15 cellular contexts compared by ENCODE assay signal in the genomic region with DNA sequence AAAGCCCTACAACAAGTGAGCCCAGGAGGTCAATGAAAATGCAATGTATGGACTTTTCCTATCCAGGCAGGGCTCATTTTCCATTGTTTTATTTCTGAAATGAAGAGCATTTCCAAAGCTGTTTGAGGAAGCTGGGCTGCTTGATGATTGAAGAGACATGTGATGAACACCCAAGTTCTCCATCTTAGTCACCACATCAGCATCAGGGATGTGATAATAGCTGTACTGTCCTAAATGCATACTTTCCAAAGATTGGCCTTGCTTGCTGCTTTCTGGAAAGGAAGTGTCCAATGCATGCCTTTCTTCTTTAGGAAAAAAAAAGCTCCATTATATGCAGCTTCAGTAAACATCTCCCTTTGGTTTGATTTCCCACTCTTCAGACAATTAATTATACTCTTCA.
DNase-seq lines count a peak whose midpoint lies in the region; ATAC-seq and TF ChIP-seq lines count a peak whose summit lies in the region.
"Had no signal": no experiment of that assay in that cellular context is flagged by ENCODE, and none has a peak within 500 bp of the region (broad histone marks: within the 10 kb centered on the region; RNA-seq: fewer than 3 reads in every experiment).

No MANE protein-coding gene starts in this region.

- peak overlapping the region; percentile 2; the same call in 1 of the 2 replicates for H3K23ac ChIP-seq in IMR-90 (ENCODE audit: low read depth, low read length)

- peak overlapping the region in 1 of 2 experiments; percentile 16; a peak in 1 of 4 replicates for H4K8ac ChIP-seq in IMR-90 (ENCODE audit: low read depth in 2 of 2, low read length in 2 of 2)

- peak overlapping the region; percentile 51; the same call in 1 of the 2 replicates for H2BK20ac ChIP-seq in IMR-90 (ENCODE audit: low read depth, low read length)

- H3K9me1 ChIP-seq in IMR-90 (ENCODE audit: insufficient read depth, low read length): peaks cover 6% of the 10 kb centered on the region

- H3K27me3 Mint-ChIP-seq in type B pancreatic cell: peaks cover 6% of the 10 kb centered on the region
- H3K27me3 Mint-ChIP-seq: progenitor cell of endocrine pancreas had no signal

- BruUV-seq in IMR-90 (replicated peaks; lab: Mats Ljungman, UMichigan): no TSS peak

- CTCF ChIA-PET in IMR-90 (lab: Yijun Ruan, JAX): no interaction called here

- dilution Hi-C loops in IMR-90 (cut with HindIII; ENCODE audit: low sequenced_read_pairs, unreplicated experiment): no loop called here

- H3K4me3 Mint-ChIP-seq in type B pancreatic cell: no peak overlapping the region
- H3K4me3 Mint-ChIP-seq: CD4-positive, CD25-positive, alpha-beta regulatory T cell; memory B cell had no signal

- H3K4me2 ChIP-seq in IMR-90 (ENCODE audit: low read depth, low read length) (no peak overlapping the region), MM.1S (ENCODE audit: low read depth, low read length) (no peak overlapping the region)

- ATAC-seq in IMR-90 (ENCODE audit: low read depth) (no peak), GM19324 (IDR thresholded peaks at IDR 0.05; ENCODE audit: low FRiP score, unreplicated experiment) (no peak), omental fat pad (ENCODE audit: low FRiP score) (no peak)

- H3F3A ChIP-seq in MM.1S (ENCODE audit: insufficient read depth, low read length): no peaks in the 10 kb centered on the region

- no peaks in the 10 kb centered on the region for H3K36me3 Mint-ChIP-seq in type B pancreatic cell
- H3K36me3 Mint-ChIP-seq: CD4-positive, CD25-positive, alpha-beta regulatory T cell had no signal

- H4K20me1 ChIP-seq in IMR-90 (ENCODE audit: insufficient read depth, low read length) (no peaks in the 10 kb centered on the region), MM.1S (ENCODE audit: insufficient read depth, low read length) (no peaks in the 10 kb centered on the region)

- POLR2A ChIA-PET in IMR-90 (lab: Charles Lee; ENCODE audit: unreplicated experiment): no interaction called here

- peak overlapping the region; percentile 41; the same call in 1 of the 2 replicates for H2BK120ac ChIP-seq in IMR-90 (ENCODE audit: low read depth, low read length)

- H3K9me2 ChIP-seq in MM.1S (replicated peaks; ENCODE audit: insufficient read depth, low read length): no peaks in the 10 kb centered on the region

- DNase-seq in AML-193 (lab: John Stamatoyannopoulos, UW) (peak; percentile 16 to 25), IMR-90 (peak; percentile 51), adipocyte (ENCODE audit: low read depth) (peak; percentile 8), kidney tubule cell (ENCODE audit: low spot score) (peak; percentile 5), type B pancreatic cell (ENCODE audit: extremely low spot score, unreplicated experiment) (no peak), omental fat pad (ENCODE audit: low spot score) (no peak), MM.1S (no peak)
- DNase-seq: hippocampal formation; stimulated activated CD4-positive, alpha-beta T cell treated with anti-CD3 and anti-CD28 coated beads, Interleukin-2, amount 100 ng/mL, for 48 hours; stimulated activated naive CD4-positive, alpha-beta T cell treated with Interleukin-2 at 50 U/mL for 16 hours had no signal

- peak overlapping the region; percentile 49 for H3K14ac ChIP-seq in IMR-90 (replicated peaks; ENCODE audit: low read depth, low read length)

- no peaks in the 10 kb centered on the region for H3K9me3 Mint-ChIP-seq in type B pancreatic cell

- H3K9ac ChIP-seq in IMR-90 (ENCODE audit: low read depth, low read length) (no peak overlapping the region), adipocyte (ENCODE audit: low read length) (no peak overlapping the region), MM.1S (ENCODE audit: low read length) (no peak overlapping the region)

- no peak for TF ChIP-seq RAD21 in IMR-90 (IDR thresholded peaks at IDR 0.05; ENCODE audit: low read length)

- H3K9me3 ChIP-seq in IMR-90 (ENCODE audit: control insufficient read depth, insufficient read depth, low read length) (no peaks in the 10 kb centered on the region), adipocyte (ENCODE audit: control insufficient read depth, low read length) (peaks cover 6% of the 10 kb centered on the region), MM.1S (replicated peaks; ENCODE audit: insufficient read depth, low read length) (no peaks in the 10 kb centered on the region)

- H2AK9ac ChIP-seq in IMR-90 (replicated peaks; ENCODE audit: low read depth, low read length, poor library complexity): no peak overlapping the region

- peaks cover 10% of the 10 kb centered on the region for H3K4me1 Mint-ChIP-seq in type B pancreatic cell (ENCODE audit: unreplicated experiment)
- H3K4me1 Mint-ChIP-seq: memory B cell had no signal

- peak overlapping the region; percentile 10; the same call in 1 of the 2 replicates for H3K4ac ChIP-seq in IMR-90 (ENCODE audit: low read depth, low read length)

- no peak overlapping the region; the same call in 2 of the 3 replicates for H2BK15ac ChIP-seq in IMR-90 (ENCODE audit: low read depth, low read length)

- no peak overlapping the region for H3K56ac ChIP-seq in IMR-90 (ENCODE audit: extremely low read depth, insufficient read depth, low read length)

- no peak overlapping the region; the same call in 1 of the 2 replicates for H4K91ac ChIP-seq in IMR-90 (ENCODE audit: insufficient read depth, low read depth, low read length)

- H3K27me3 ChIP-seq in IMR-90 (ENCODE audit: control insufficient read depth, insufficient read depth, low read length) (no peaks in the 10 kb centered on the region), adipocyte (replicated peaks; ENCODE audit: control insufficient read depth, insufficient read depth, low read length) (no peaks in the 10 kb centered on the region), MM.1S (replicated peaks; ENCODE audit: insufficient read depth, low read length) (no peaks in the 10 kb centered on the region)

- TF ChIP-seq POLR2A in IMR-90 (IDR thresholded peaks at IDR 0.05; ENCODE audit: low read depth, low read length): no peak

- H3K4me1 ChIP-seq in IMR-90 (ENCODE audit: control insufficient read depth, insufficient read depth, low read length): peaks cover 15% of the 10 kb centered on the region
- peaks cover 36% of the 10 kb centered on the region for H3K4me1 ChIP-seq in adipocyte (ENCODE audit: control insufficient read depth, insufficient read depth, low read length)
- no peaks in the 10 kb centered on the region for H3K4me1 ChIP-seq in MM.1S (ENCODE audit: low read length)

- no peaks in the 10 kb centered on the region for H3K36me3 ChIP-seq in IMR-90 (ENCODE audit: control insufficient read depth, insufficient read depth, low read length)
- no peaks in the 10 kb centered on the region for H3K36me3 ChIP-seq in adipocyte (ENCODE audit: control insufficient read depth, insufficient read depth, low read length, severe bottlenecking)
- H3K36me3 ChIP-seq in MM.1S (replicated peaks; ENCODE audit: insufficient read depth, low read length): no peaks in the 10 kb centered on the region

- H3K27ac Mint-ChIP-seq in type B pancreatic cell: no peak overlapping the region
- H3K27ac Mint-ChIP-seq: memory B cell, progenitor cell of endocrine pancreas had no signal

- in situ Hi-C loops in IMR-90 (cut with MboI; ENCODE audit: low sequenced_read_pairs): no loop called here

- intact Hi-C loops in IMR-90 (cut with micrococcal nuclease): loop anchor here (5.0 kb wide), 1 partner anchor 588 kb away; no protein-coding TSS in a partner anchor

- H3K4me3 ChIP-seq in IMR-90 (ENCODE audit: insufficient read depth, low read depth, low read length) (no peak overlapping the region), adipocyte (ENCODE audit: low read length) (no peak overlapping the region), MM.1S (ENCODE audit: low read length) (no peak overlapping the region)

- H3K79me2 ChIP-seq in MM.1S (ENCODE audit: low read length): no peaks in the 10 kb centered on the region

- H2AK5ac ChIP-seq in IMR-90 (ENCODE audit: low read depth, low read length): peak overlapping the region; percentile 1; the same call in 1 of the 2 replicates

- no peak for TF ChIP-seq CTCF in IMR-90 (conservative IDR thresholded peaks at IDR 0.05; ENCODE audit: low read depth, low read length)
- TF ChIP-seq CTCF in type B pancreatic cell (conservative IDR thresholded peaks at IDR 0.05): no peak
- TF ChIP-seq CTCF in omental fat pad (IDR thresholded peaks at IDR 0.05): no peak
- TF ChIP-seq CTCF in MM.1S (IDR thresholded peaks at IDR 0.05; ENCODE audit: low read length): no peak

- no peak overlapping the region for H4K5ac ChIP-seq in IMR-90 (ENCODE audit: low read depth, low read length)

- H2BK5ac ChIP-seq in IMR-90 (ENCODE audit: low read depth, low read length, poor library complexity, severe bottlenecking): peak overlapping the region; percentile 43

- no peak overlapping the region for H3K27ac ChIP-seq in IMR-90 (ENCODE audit: insufficient read depth, low read length)
- H3K27ac ChIP-seq in MM.1S (ENCODE audit: low read length): no peak overlapping the region
- H3K27ac ChIP-seq: RWPE1 had no signal

- no peak overlapping the region for H3K18ac ChIP-seq in IMR-90 (ENCODE audit: low read depth, low read length)

- H3K79me1 ChIP-seq in IMR-90 (ENCODE audit: low read depth in 1 of 2, low read length in 2 of 2): no peaks in the 10 kb centered on the region

- H2AFZ ChIP-seq in IMR-90 (replicated peaks; ENCODE audit: low read length, poor library complexity): no peak overlapping the region
- no peak overlapping the region for H2AFZ ChIP-seq in MM.1S (ENCODE audit: low read length)

TF ChIP-seq in IMR-90, 13 proteins besides CTCF, POLR2A, EP300 and RAD21 (continues in another document):
- TF ChIP-seq ELK1 (IDR thresholded peaks at IDR 0.05; ENCODE audit: borderline replicate concordance, low read depth, low read length) (no peak), CEBPB (IDR thresholded peaks at IDR 0.05; ENCODE audit: low read depth, low read length) (no peak), MXI1 (IDR thresholded peaks at IDR 0.05; ENCODE audit: borderline replicate concordance, low read depth, low read length) (no peak), RCOR1 (IDR thresholded peaks at IDR 0.05; ENCODE audit: insufficient replicate concordance, low read length) (no peak), RFX5 (IDR thresholded peaks at IDR 0.05; ENCODE audit: low read depth, low read length) (no peak), SMC3 (IDR thresholded peaks at IDR 0.05; ENCODE audit: low read depth, low read length) (no peak)

Comparison
In these comparisons a context has a peak if more than half of its experiments do, and no peak if none do; other contexts are left out.
1. DNase-seq: peak in AML-193 (2 of 2), IMR-90 (single experiment), adipocyte (single experiment) and kidney tubule cell (single experiment); none in type B pancreatic cell (single experiment), omental fat pad (single experiment) and MM.1S (single experiment).